27 cellular contexts compared by ENCODE assay signal in genomic region chr14:95133282-95133681, GRCh38. TPM values are rescaled to one million over a fixed set of nuclear protein-coding genes. Genes with fewer than 3 reads are reported as not detected.
DNase-seq lines count a peak whose midpoint lies in the region; ATAC-seq and TF ChIP-seq lines count a peak whose summit lies in the region.
"Had no signal": no experiment of that assay in that cellular context is flagged by ENCODE, and none has a peak within 500 bp of the region (broad histone marks: within the 10 kb centered on the region; RNA-seq: fewer than 3 reads in every experiment).

No MANE protein-coding gene starts in this region.

- peak in 1 of 2 donors; percentile 74 for TF ChIP-seq EP300 in tibial nerve (IDR thresholded peaks at IDR 0.05)

- no peak for TF ChIP-seq POLR2A in tibial nerve (IDR thresholded peaks at IDR 0.05)

- no peak overlapping the region for H3K4me3 Mint-ChIP-seq in activated naive CD8-positive, alpha-beta T cell treated with anti-CD3 and anti-CD28 coated beads for 36 hours
- no peak overlapping the region for H3K4me3 Mint-ChIP-seq in mesothelial cell of epicardium
- H3K4me3 Mint-ChIP-seq in CD4-positive, alpha-beta T cell = no peak overlapping the region
- H3K4me3 Mint-ChIP-seq: CD8-positive, alpha-beta memory T cell; memory B cell; naive B cell; WTC11 had no signal

- peak overlapping the region; percentile 21 for H3K27ac Mint-ChIP-seq in activated naive CD8-positive, alpha-beta T cell treated with anti-CD3 and anti-CD28 coated beads for 36 hours
- H3K27ac Mint-ChIP-seq in mesothelial cell of epicardium = peak overlapping the region; percentile 49
- H3K27ac Mint-ChIP-seq in CD4-positive, alpha-beta T cell = no peak overlapping the region
- H3K27ac Mint-ChIP-seq: CD8-positive, alpha-beta memory T cell; memory B cell; naive B cell; WTC11 had no signal

- no peak for TF ChIP-seq CTCF in mesothelial cell of epicardium (IDR thresholded peaks at IDR 0.05; ENCODE audit: unreplicated experiment)
- TF ChIP-seq CTCF in tibial nerve (IDR thresholded peaks at IDR 0.05) = no peak
- no peak for TF ChIP-seq CTCF in CD4-positive, alpha-beta T cell (IDR thresholded peaks at IDR 0.05)

- no peak for DNase-seq in activated naive CD8-positive, alpha-beta T cell treated with anti-CD3 and anti-CD28 coated beads for 36 hours
- DNase-seq in dermis microvascular lymphatic vessel endothelial cell (ENCODE audit: low read depth in 2 of 2) (peak; percentile 31 to 46), mesothelial cell of epicardium (ENCODE audit: low spot score in 2 of 2, unreplicated experiment in 2 of 2) (no peak), tibial nerve (ENCODE audit: low spot score in 2 of 2) (no peak), COLO829 (ENCODE audit: low spot score) (no peak)
- no peak for DNase-seq in CD4-positive, alpha-beta T cell
- DNase-seq: activated CD8-positive, alpha-beta memory T cell treated with anti-CD3 and anti-CD28 coated beads, Interleukin-2, amount 50 U/mL, for 4 hours; body of pancreas; CD8-positive, alpha-beta memory T cell; DMS53; heart left ventricle; Kasumi-1; naive B cell; NCI-H1694 treated with DMSO at 0.1 percent for 48 hours; NCI-H2171; NCI-H524; NK-92 treated with Interleukin-12 subunit alpha and Interleukin-12 subunit beta, amount 100 ng/mL, for 24 hours; ovary; PC-9; Right ventricle myocardium superior; stimulated activated CD4-positive, alpha-beta T cell treated with anti-CD3 and anti-CD28 coated beads, Interleukin-4, amount 100 ng/mL, for 24 hours; stimulated activated naive CD4-positive, alpha-beta T cell had no signal

- ATAC-seq in CD4-positive, alpha-beta T cell (ENCODE audit: poor library complexity) = no peak
- no peak for ATAC-seq in GM18868 (IDR thresholded peaks at IDR 0.05; ENCODE audit: unreplicated experiment)
- ATAC-seq: activated naive CD4-positive, alpha-beta T cell treated with anti-CD3 and anti-CD28 coated beads, Interleukin-2, amount 50 U/mL, for 72 hours; body of pancreas; heart left ventricle; WTC11 had no signal

- no peaks in the 10 kb centered on the region for H3K9me3 Mint-ChIP-seq in activated naive CD8-positive, alpha-beta T cell treated with anti-CD3 and anti-CD28 coated beads for 36 hours
- H3K9me3 Mint-ChIP-seq in mesothelial cell of epicardium = no peaks in the 10 kb centered on the region
- no peaks in the 10 kb centered on the region for H3K9me3 Mint-ChIP-seq in CD4-positive, alpha-beta T cell
- H3K9me3 Mint-ChIP-seq: CD8-positive, alpha-beta memory T cell; WTC11 had no signal

- CTCF ChIA-PET in CD4-positive, alpha-beta T cell (lab: Charles Lee) = no interaction called here

- intact Hi-C loops in CD4-positive, alpha-beta T cell (cut with DNase I, micrococcal nuclease) = no loop called here

- peak overlapping the region; percentile 7 to 80 (median 51) for H3K27ac ChIP-seq in tibial nerve
- H3K27ac ChIP-seq in CD4-positive, alpha-beta T cell (ENCODE audit: low read depth, low read length) = no peak overlapping the region
- H3K27ac ChIP-seq: ovary, PC-9, right atrium auricular region had no signal

- no peaks in the 10 kb centered on the region for H3K27me3 Mint-ChIP-seq in activated naive CD8-positive, alpha-beta T cell treated with anti-CD3 and anti-CD28 coated beads for 36 hours
- H3K27me3 Mint-ChIP-seq in mesothelial cell of epicardium (ENCODE audit: low read depth) = no peaks in the 10 kb centered on the region
- no peaks in the 10 kb centered on the region for H3K27me3 Mint-ChIP-seq in CD4-positive, alpha-beta T cell
- H3K27me3 Mint-ChIP-seq: memory B cell, naive B cell had no signal

- H3K4me1 ChIP-seq in tibial nerve = peaks cover 0 to 89% (median 24%) of the 10 kb centered on the region in 4 donors

- peaks cover 42% of the 10 kb centered on the region for H3K4me1 Mint-ChIP-seq in activated naive CD8-positive, alpha-beta T cell treated with anti-CD3 and anti-CD28 coated beads for 36 hours
- H3K4me1 Mint-ChIP-seq in mesothelial cell of epicardium = peaks cover 20% of the 10 kb centered on the region
- H3K4me1 Mint-ChIP-seq in CD4-positive, alpha-beta T cell (ENCODE audit: low read depth) = peaks cover 47% of the 10 kb centered on the region

- WGBS in tibial nerve, 2 donors = 46 to 49% methylated on average over 2 of the region's 2 CpGs

- H3K9me3 ChIP-seq in tibial nerve = no peaks in the 10 kb centered on the region
- H3K9me3 ChIP-seq in CD4-positive, alpha-beta T cell (ENCODE audit: control insufficient read depth, low read length) = no peaks in the 10 kb centered on the region
- H3K9me3 ChIP-seq: body of pancreas, heart left ventricle, ovary, right atrium auricular region had no signal

- no peak overlapping the region for H3K4me3 ChIP-seq in tibial nerve
- H3K4me3 ChIP-seq: body of pancreas, heart left ventricle, ovary, PC-9, right atrium auricular region had no signal

- POLR2A ChIA-PET in CD4-positive, alpha-beta T cell (lab: Charles Lee) = no interaction called here

- H3K27me3 ChIP-seq in tibial nerve = no peaks in the 10 kb centered on the region
- no peaks in the 10 kb centered on the region for H3K27me3 ChIP-seq in CD4-positive, alpha-beta T cell (ENCODE audit: control insufficient read depth, insufficient read depth, low read length)
- H3K27me3 ChIP-seq: body of pancreas, heart left ventricle, ovary, right atrium auricular region had no signal

- peaks cover 35% of the 10 kb centered on the region for H3K36me3 Mint-ChIP-seq in activated naive CD8-positive, alpha-beta T cell treated with anti-CD3 and anti-CD28 coated beads for 36 hours
- peaks cover 14% of the 10 kb centered on the region for H3K36me3 Mint-ChIP-seq in mesothelial cell of epicardium
- peaks cover 71% of the 10 kb centered on the region for H3K36me3 Mint-ChIP-seq in CD4-positive, alpha-beta T cell (ENCODE audit: low read depth)

- H3K36me3 ChIP-seq in tibial nerve = peaks cover 0 to 25% (median 0%) of the 10 kb centered on the region in 3 donors
- H3K36me3 ChIP-seq: ovary had no signal

RNA-seq across cellular contexts. Expression of gene DICER1, which starts 24.0 kb away (rescaled TPM):
- total RNA-seq in activated naive CD8-positive, alpha-beta T cell treated with anti-CD3 and anti-CD28 coated beads for 36 hours = 10 to 100 TPM; 53.1 to 60.3 TPM
- total RNA-seq in dermis microvascular lymphatic vessel endothelial cell (24.8 and 27.8 TPM in 2 replicates), mesothelial cell of epicardium (148 to 155 TPM (median 155 TPM) in 3 replicates), tibial nerve (10 to 100 TPM; 54.5 to 94.8 (median 83.8) TPM)
- 10 to 100 TPM; 53.7 to 66.0 TPM for total RNA-seq in CD4-positive, alpha-beta T cell

Comparison
In these comparisons a context has a peak if more than half of its experiments do, and no peak if none do; other contexts are left out.
1. DNase-seq: peak in dermis microvascular lymphatic vessel endothelial cell (2 of 2); none in activated naive CD8-positive, alpha-beta T cell treated with anti-CD3 and anti-CD28 coated beads for 36 hours (single experiment), mesothelial cell of epicardium (0 of 2), tibial nerve (0 of 2), COLO829 (single experiment) and CD4-positive, alpha-beta T cell (0 of 10).